In genomic region chr17:17748604-17749003, GRCh38 we compare ENCODE assay signal across 16 cellular contexts.
DNase-seq lines count a peak whose midpoint lies in the region; ATAC-seq and TF ChIP-seq lines count a peak whose summit lies in the region.
"Had no signal": no experiment of that assay in that cellular context is flagged by ENCODE, and none has a peak within 500 bp of the region (broad histone marks: within the 10 kb centered on the region; RNA-seq: fewer than 3 reads in every experiment).

No MANE protein-coding gene starts in this region.

- no peaks in the 10 kb centered on the region for H3K9me3 ChIP-seq in BLaER1

- no peaks in the 10 kb centered on the region for H3K79me2 ChIP-seq in mesendoderm (ENCODE audit: control insufficient read depth, insufficient read depth, low read length)

- H3K56ac ChIP-seq in mesendoderm (ENCODE audit: low read length), result peak overlapping the region; percentile 34

- H3K4me2 ChIP-seq in BLaER1, result peak overlapping the region; percentile 97
- H3K4me2 ChIP-seq in mesendoderm (ENCODE audit: low read length), result no peak overlapping the region

- no peak overlapping the region for H3K4ac ChIP-seq in mesendoderm (ENCODE audit: low read depth, low read length)

- no peak overlapping the region for H4K5ac ChIP-seq in mesendoderm (ENCODE audit: low read length)

- H2AK5ac ChIP-seq in mesendoderm (ENCODE audit: low read length), result no peak overlapping the region

- no peaks in the 10 kb centered on the region for H3K9me3 Mint-ChIP-seq in activated naive CD8-positive, alpha-beta T cell treated with anti-CD3 and anti-CD28 coated beads for 36 hours
- H3K9me3 Mint-ChIP-seq: activated naive CD4-positive, alpha-beta T cell treated with anti-CD3 and anti-CD28 coated beads, Interleukin-2, amount 50 U/mL, for 24 hours had no signal

- H3K23ac ChIP-seq in mesendoderm (ENCODE audit: low read length), result no peak overlapping the region

- no peak overlapping the region for H2BK15ac ChIP-seq in mesendoderm (replicated peaks; ENCODE audit: low read depth)

- H3K27ac ChIP-seq in BLaER1, result peak overlapping the region; percentile 92
- no peak overlapping the region for H3K27ac ChIP-seq in mesendoderm (ENCODE audit: low read depth, low read length)
- H3K27ac ChIP-seq: parathyroid adenoma, VCaP had no signal

- H3K4me1 Mint-ChIP-seq in activated naive CD8-positive, alpha-beta T cell treated with anti-CD3 and anti-CD28 coated beads for 36 hours, result peaks cover 45% of the 10 kb centered on the region

- no peak overlapping the region for H3K18ac ChIP-seq in mesendoderm (ENCODE audit: low read length)

- no CpG with 5 or more reads among the region's 8 CpGs for WGBS in mesendoderm (ENCODE audit: extremely low coverage, insufficient coverage, low lambda C conversion rate)

- no peak overlapping the region for H4K8ac ChIP-seq in mesendoderm (ENCODE audit: low read depth, low read length)

- H3K4me1 ChIP-seq in BLaER1, result peaks cover 98% of the 10 kb centered on the region
- H3K4me1 ChIP-seq in mesendoderm (ENCODE audit: control insufficient read depth, low read depth, low read length), result peaks cover 14% of the 10 kb centered on the region

- H3K4me3 Mint-ChIP-seq in activated naive CD8-positive, alpha-beta T cell treated with anti-CD3 and anti-CD28 coated beads for 36 hours, result no peak overlapping the region
- H3K4me3 Mint-ChIP-seq: activated naive CD4-positive, alpha-beta T cell treated with anti-CD3 and anti-CD28 coated beads, Interleukin-2, amount 50 U/mL, for 24 hours had no signal

- no peak for DNase-seq in GM12864 (ENCODE audit: low read depth)
- DNase-seq in activated naive CD8-positive, alpha-beta T cell treated with anti-CD3 and anti-CD28 coated beads for 36 hours, result no peak
- DNase-seq in mesendoderm, result no peak
- DNase-seq in activated CD4-positive, CD25-positive, alpha-beta regulatory T cell (lab: John Stamatoyannopoulos, UW), result no peak
- no peak for DNase-seq in GM19240 (ENCODE audit: insufficient read length, low spot score)
- DNase-seq: central memory CD4-positive, alpha-beta T cell; foreskin melanocyte; NCI-H446; OCI-M1 had no signal

- H3K27me3 ChIP-seq in BLaER1 (no peaks in the 10 kb centered on the region), mesendoderm (ENCODE audit: insufficient read depth, low read length, poor library complexity) (no peaks in the 10 kb centered on the region)

- H3K27me3 Mint-ChIP-seq in activated naive CD8-positive, alpha-beta T cell treated with anti-CD3 and anti-CD28 coated beads for 36 hours, result no peaks in the 10 kb centered on the region
- H3K27me3 Mint-ChIP-seq: activated naive CD4-positive, alpha-beta T cell treated with anti-CD3 and anti-CD28 coated beads, Interleukin-2, amount 50 U/mL, for 24 hours had no signal

- TF ChIP-seq CTCF in GM12864 (IDR thresholded peaks at IDR 0.05; ENCODE audit: low read depth, low read length, missing control alignments), result no peak

- H3K36me3 Mint-ChIP-seq in activated naive CD8-positive, alpha-beta T cell treated with anti-CD3 and anti-CD28 coated beads for 36 hours, result peaks cover 4% of the 10 kb centered on the region
- H3K36me3 Mint-ChIP-seq: activated naive CD4-positive, alpha-beta T cell treated with anti-CD3 and anti-CD28 coated beads, Interleukin-2, amount 50 U/mL, for 24 hours had no signal

- H3K9ac ChIP-seq in BLaER1 (peak overlapping the region; percentile 80), mesendoderm (ENCODE audit: low read length) (no peak overlapping the region)
- H3K9ac ChIP-seq: parathyroid adenoma had no signal

- no peak overlapping the region for H2BK5ac ChIP-seq in mesendoderm (ENCODE audit: low read length)

- ATAC-seq in HG03139 (IDR thresholded peaks at IDR 0.05; ENCODE audit: unreplicated experiment) (no peak), HG03457 (IDR thresholded peaks at IDR 0.05; ENCODE audit: unreplicated experiment) (no peak)
- ATAC-seq: K562 had no signal

- no peaks in the 10 kb centered on the region for H3K79me1 ChIP-seq in mesendoderm (ENCODE audit: low read length)

- peaks cover 2% of the 10 kb centered on the region for H4K20me1 ChIP-seq in BLaER1

- H3K4me3 ChIP-seq in BLaER1 (peak overlapping the region; percentile 59), GM12864 (ENCODE audit: low read depth, low read length) (peak overlapping the region; percentile 53), mesendoderm (ENCODE audit: low read length) (no peak overlapping the region)
- H3K4me3 ChIP-seq: K562 had no signal

- H3K36me3 ChIP-seq in BLaER1 (no peaks in the 10 kb centered on the region), mesendoderm (ENCODE audit: control insufficient read depth, insufficient read depth, low read length) (no peaks in the 10 kb centered on the region)

- peak overlapping the region; percentile 96 for H3K27ac Mint-ChIP-seq in activated naive CD8-positive, alpha-beta T cell treated with anti-CD3 and anti-CD28 coated beads for 36 hours

- H2BK120ac ChIP-seq in mesendoderm (ENCODE audit: low read depth, low read length), result no peak overlapping the region
